Comparison of ENCODE assay signal across 24 cellular contexts in the genomic region with DNA sequence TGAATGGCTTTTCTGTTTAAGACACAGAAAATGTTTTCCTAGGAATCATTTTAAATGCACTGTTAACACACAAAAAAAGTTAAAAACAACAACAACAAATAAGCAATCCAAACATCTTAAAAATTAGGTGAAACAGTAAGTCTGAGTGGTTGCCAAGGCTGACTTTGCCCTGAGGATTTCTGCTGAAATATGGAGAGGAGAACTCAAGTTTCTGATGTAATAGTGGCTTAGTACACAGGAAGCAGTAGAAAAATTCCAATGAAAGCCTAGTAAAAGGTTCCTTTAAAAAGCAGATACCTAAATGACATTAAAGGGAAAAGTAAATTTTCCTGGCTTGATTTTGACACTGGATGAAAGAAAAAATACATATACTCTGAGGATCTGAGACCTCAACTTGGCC.
"Had no signal": no experiment of that assay in that cellular context is flagged by ENCODE, and none has a peak within 500 bp of the region (broad histone marks: within the 10 kb centered on the region; RNA-seq: fewer than 3 reads in every experiment).

No MANE protein-coding gene starts in this region.

- H3K9me3 ChIP-seq: Peyer's patch, SJSA1 had no signal

- DNase-seq: activated CD4-positive, alpha-beta T cell treated with anti-CD3 and anti-CD28 coated beads for 48 hours; activated CD4-positive, alpha-beta T cell treated with anti-CD3 and anti-CD28 coated beads, Interleukin-2, amount 50 U/mL, for 4 hours; activated CD4-positive, CD25-positive, alpha-beta regulatory T cell treated with anti-CD3 and anti-CD28 coated beads, Interleukin-2, amount 50 U/mL, for 72 hours; activated CD8-positive, alpha-beta memory T cell treated with anti-CD3 and anti-CD28 coated beads, Interleukin-2, amount 50 U/mL, for 48 hours; activated CD8-positive, alpha-beta T cell treated with anti-CD3 and anti-CD28 coated beads, Interleukin-2, amount 10 ng/mL, durations not matched to agents 7 days and 5 days; activated naive CD4-positive, alpha-beta T cell; activated T-cell treated with anti-CD3 and anti-CD28 coated beads, Interleukin-2, amount 50 U/mL, for 1 hour; amygdala; brain microvascular endothelial cell; Karpas-422; MM.1S; NCI-H1105; NCI-H1436; NCI-H187; NCI-H2081; NCI-H524; Peyer's patch; Right ventricle myocardium superior; T-helper 17 cell; T-helper 9 cell had no signal

- H3K36me3 ChIP-seq: brain microvascular endothelial cell, cardiac muscle cell, Peyer's patch, SJSA1 had no signal

- ATAC-seq: activated CD8-positive, alpha-beta T cell treated with anti-CD3 and anti-CD28 coated beads, Interleukin-2, amount 10 ng/mL, durations not matched to agents 7 days and 5 days; T-helper 17 cell; WTC11 had no signal

- H3K27me3 ChIP-seq: brain microvascular endothelial cell, cardiac muscle cell, Peyer's patch had no signal

- H3K27ac ChIP-seq: brain microvascular endothelial cell, cardiac muscle cell, Peyer's patch, RWPE1, SJSA1 had no signal

- H3K4me3 ChIP-seq: cardiac muscle cell, Peyer's patch, SJSA1 had no signal

- H3K4me1 ChIP-seq: Peyer's patch, SJSA1 had no signal
